38 cellular contexts compared by ENCODE assay signal in the genomic region with DNA sequence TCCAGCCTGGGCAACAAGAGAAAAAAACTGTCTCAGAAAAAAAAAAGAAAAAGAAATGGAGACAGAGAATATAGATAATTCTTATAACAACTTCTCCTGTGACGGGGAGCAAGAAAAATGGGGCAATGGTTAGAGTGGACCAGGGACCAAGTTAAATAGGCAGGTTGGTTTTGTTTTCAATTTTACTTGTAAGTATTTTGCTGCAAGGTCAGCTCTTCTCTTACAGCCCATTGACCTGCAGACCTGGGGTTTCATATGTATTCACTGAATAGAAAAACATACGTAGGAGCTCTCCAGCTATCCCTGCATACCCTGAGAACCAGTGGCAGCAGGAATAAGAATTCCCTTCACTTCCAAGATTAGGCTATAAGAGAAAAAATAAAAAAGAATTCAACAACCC. TPM values are rescaled to one million over a fixed set of nuclear protein-coding genes. Genes with fewer than 3 reads are reported as not detected.
DNase-seq lines count a peak whose midpoint lies in the region; ATAC-seq and TF ChIP-seq lines count a peak whose summit lies in the region.
"Had no signal": no experiment of that assay in that cellular context is flagged by ENCODE, and none has a peak within 500 bp of the region (broad histone marks: within the 10 kb centered on the region; RNA-seq: fewer than 3 reads in every experiment).

No MANE protein-coding gene starts in this region.

- H3K27me3 Mint-ChIP-seq in T-helper 2 cell treated with Interferon-gamma antibody and Interleukin-4, amounts not matched to agents 5 μg/mL and 100 μg/mL, for 36 hours (ENCODE audit: low read depth): no peaks in the 10 kb centered on the region
- no peaks in the 10 kb centered on the region for H3K27me3 Mint-ChIP-seq in activated T-helper 1 cell treated with anti-CD3 and anti-CD28 coated beads, Interleukin-12 subunit alpha, Interleukin-12 subunit beta, Interleukin-2, Interleukin-4 antibody, amounts not matched to agents 30 ng/mL and 10 ng/mL and 1 ng/mL, durations not matched to agents 14 hours and 24 hours and 36 hours (ENCODE audit: insufficient read depth)
- H3K27me3 Mint-ChIP-seq: progenitor cell of endocrine pancreas; stimulated activated naive B cell treated with anti-CD40 and anti-IgM and Interleukin-4, amounts not matched to agents 10 μg/mL and 1 μg/mL and 100 μg/mL, for 72 hours had no signal

- POLR2A ChIA-PET in GM10248 (lab: Yijun Ruan, JAX): no interaction called here

- DNase-seq in T-helper 2 cell treated with Interferon-gamma antibody and Interleukin-4, amounts not matched to agents 5 μg/mL and 100 μg/mL, for 36 hours (ENCODE audit: low spot score): no peak
- DNase-seq in T-helper 2 cell (no peak), GM10248 (ENCODE audit: extremely low spot score) (peak; percentile 43), GM20000 (ENCODE audit: low spot score) (peak; percentile 36), DMS79 (lab: John Stamatoyannopoulos, UW) (no peak), foreskin melanocyte (no peak)
- DNase-seq in activated T-helper 1 cell treated with anti-CD3 and anti-CD28 coated beads, Interleukin-12 subunit alpha, Interleukin-12 subunit beta, Interleukin-2, Interleukin-4 antibody, amounts not matched to agents 30 ng/mL and 10 ng/mL and 1 ng/mL, durations not matched to agents 14 hours and 24 hours and 36 hours (ENCODE audit: low spot score): no peak
- DNase-seq: 8988T; activated CD4-positive, alpha-beta T cell treated with anti-CD3 and anti-CD28 coated beads for 48 hours; activated CD8-positive, alpha-beta memory T cell treated with anti-CD3 and anti-CD28 coated beads, Interleukin-2, amount 50 U/mL, for 48 hours; activated gamma-delta T cell treated with Interleukin-2 at 50 U/mL for 16 hours; adrenal gland; brain microvascular endothelial cell; IMR-90; left lung; NCI-H1048; NCI-H1694 treated with DMSO at 0.1 percent for 48 hours; NCI-H2171; NCI-H510A; PC-3; right lobe of liver; SK-N-SH; stimulated activated CD4-positive, alpha-beta T cell treated with anti-CD3 and anti-CD28 coated beads, Interleukin-12 subunit alpha, Interleukin-12 subunit beta, amount 100 ng/mL, for 4 hours; stimulated activated CD4-positive, alpha-beta T cell treated with anti-CD3 and anti-CD28 coated beads, Interleukin-4, amount 100 ng/mL, for 4 hours; stimulated activated naive B cell treated with anti-CD40 and anti-IgM and Interleukin-4, amounts not matched to agents 10 μg/mL and 1 μg/mL and 100 μg/mL, for 72 hours; T-helper 9 cell; WERI-Rb-1 had no signal

- H3K9me3 Mint-ChIP-seq in T-helper 2 cell treated with Interferon-gamma antibody and Interleukin-4, amounts not matched to agents 5 μg/mL and 100 μg/mL, for 36 hours: no peaks in the 10 kb centered on the region
- no peaks in the 10 kb centered on the region for H3K9me3 Mint-ChIP-seq in activated T-helper 1 cell treated with anti-CD3 and anti-CD28 coated beads, Interleukin-12 subunit alpha, Interleukin-12 subunit beta, Interleukin-2, Interleukin-4 antibody, amounts not matched to agents 30 ng/mL and 10 ng/mL and 1 ng/mL, durations not matched to agents 14 hours and 24 hours and 36 hours
- H3K9me3 Mint-ChIP-seq: CD14-positive monocyte; stimulated activated naive B cell treated with anti-CD40 and anti-IgM and Interleukin-4, amounts not matched to agents 10 μg/mL and 1 μg/mL and 100 μg/mL, for 72 hours had no signal

- TF ChIP-seq CTCF in GM10248 (IDR thresholded peaks at IDR 0.05; ENCODE audit: control extremely low read depth, extremely low read depth, low read depth, missing control alignments): no peak
- TF ChIP-seq CTCF in GM20000 (IDR thresholded peaks at IDR 0.05; ENCODE audit: extremely low read depth, missing control alignments): no peak

- ATAC-seq in GM18909 (IDR thresholded peaks at IDR 0.05; ENCODE audit: poor library complexity, unreplicated experiment): no peak
- ATAC-seq: left lung, PC-3, right lobe of liver had no signal

- H3K4me1 Mint-ChIP-seq in T-helper 2 cell treated with Interferon-gamma antibody and Interleukin-4, amounts not matched to agents 5 μg/mL and 100 μg/mL, for 36 hours (ENCODE audit: low read depth): peaks cover 40% of the 10 kb centered on the region
- peaks cover 55% of the 10 kb centered on the region for H3K4me1 Mint-ChIP-seq in activated T-helper 1 cell treated with anti-CD3 and anti-CD28 coated beads, Interleukin-12 subunit alpha, Interleukin-12 subunit beta, Interleukin-2, Interleukin-4 antibody, amounts not matched to agents 30 ng/mL and 10 ng/mL and 1 ng/mL, durations not matched to agents 14 hours and 24 hours and 36 hours (ENCODE audit: low read depth)
- H3K4me1 Mint-ChIP-seq: CD14-positive monocyte; stimulated activated naive B cell treated with anti-CD40 and anti-IgM and Interleukin-4, amounts not matched to agents 10 μg/mL and 1 μg/mL and 100 μg/mL, for 72 hours had no signal

- H3K27ac Mint-ChIP-seq in T-helper 2 cell treated with Interferon-gamma antibody and Interleukin-4, amounts not matched to agents 5 μg/mL and 100 μg/mL, for 36 hours: peak overlapping the region; percentile 92
- peak overlapping the region; percentile 83 for H3K27ac Mint-ChIP-seq in activated T-helper 1 cell treated with anti-CD3 and anti-CD28 coated beads, Interleukin-12 subunit alpha, Interleukin-12 subunit beta, Interleukin-2, Interleukin-4 antibody, amounts not matched to agents 30 ng/mL and 10 ng/mL and 1 ng/mL, durations not matched to agents 14 hours and 24 hours and 36 hours
- H3K27ac Mint-ChIP-seq: progenitor cell of endocrine pancreas had no signal

- CTCF ChIA-PET in GM10248 (lab: Yijun Ruan, JAX): interaction anchor here (0.7 to 3.6 kb wide), 8 partner anchors 8 to 192 kb away, joined by 3 to 15 read pairs (median 3); no protein-coding TSS in a partner anchor

- intact Hi-C loops in activated T-helper 1 cell treated with anti-CD3 and anti-CD28 coated beads, Interleukin-12 subunit alpha, Interleukin-12 subunit beta, Interleukin-2, Interleukin-4 antibody, amounts not matched to agents 30 ng/mL and 10 ng/mL and 1 ng/mL, durations not matched to agents 14 hours and 24 hours and 36 hours (cut with micrococcal nuclease): no loop called here

- peaks cover 54% of the 10 kb centered on the region for H3K36me3 Mint-ChIP-seq in T-helper 2 cell treated with Interferon-gamma antibody and Interleukin-4, amounts not matched to agents 5 μg/mL and 100 μg/mL, for 36 hours (ENCODE audit: low read depth)
- H3K36me3 Mint-ChIP-seq in activated T-helper 1 cell treated with anti-CD3 and anti-CD28 coated beads, Interleukin-12 subunit alpha, Interleukin-12 subunit beta, Interleukin-2, Interleukin-4 antibody, amounts not matched to agents 30 ng/mL and 10 ng/mL and 1 ng/mL, durations not matched to agents 14 hours and 24 hours and 36 hours (ENCODE audit: low read depth): peaks cover 38% of the 10 kb centered on the region

- peak overlapping the region; percentile 62 for H3K4me3 Mint-ChIP-seq in T-helper 2 cell treated with Interferon-gamma antibody and Interleukin-4, amounts not matched to agents 5 μg/mL and 100 μg/mL, for 36 hours
- H3K4me3 Mint-ChIP-seq in activated T-helper 1 cell treated with anti-CD3 and anti-CD28 coated beads, Interleukin-12 subunit alpha, Interleukin-12 subunit beta, Interleukin-2, Interleukin-4 antibody, amounts not matched to agents 30 ng/mL and 10 ng/mL and 1 ng/mL, durations not matched to agents 14 hours and 24 hours and 36 hours: peak overlapping the region; percentile 31
- H3K4me3 Mint-ChIP-seq: CD14-positive monocyte; stimulated activated naive B cell treated with anti-CD40 and anti-IgM and Interleukin-4, amounts not matched to agents 10 μg/mL and 1 μg/mL and 100 μg/mL, for 72 hours had no signal

RNA-seq across cellular contexts. Expression of gene IL13, which starts 29.2 kb away (rescaled TPM):
- 294 and 308 TPM in 2 replicates for total RNA-seq in activated T-helper 1 cell treated with anti-CD3 and anti-CD28 coated beads, Interleukin-12 subunit alpha, Interleukin-12 subunit beta, Interleukin-2, Interleukin-4 antibody, amounts not matched to agents 30 ng/mL and 10 ng/mL and 1 ng/mL, durations not matched to agents 14 hours and 24 hours and 36 hours
- total RNA-seq: chondrocyte, Daoy, endothelial cell of umbilical vein, glomerular endothelial cell, H4, IMR-90, left lung, mesenteric fat pad, PC-3, progenitor cell of endocrine pancreas, temporal lobe, ureter had no signal

RNA-seq across cellular contexts. Expression of gene IL4, which starts 45.0 kb away (rescaled TPM):
- total RNA-seq in activated T-helper 1 cell treated with anti-CD3 and anti-CD28 coated beads, Interleukin-12 subunit alpha, Interleukin-12 subunit beta, Interleukin-2, Interleukin-4 antibody, amounts not matched to agents 30 ng/mL and 10 ng/mL and 1 ng/mL, durations not matched to agents 14 hours and 24 hours and 36 hours: 56.9 and 57.1 TPM in 2 replicates
- total RNA-seq: adrenal gland, chondrocyte, Daoy, endothelial cell of umbilical vein, glomerular endothelial cell, H4, IMR-90, left lung, mesenteric fat pad, PC-3, progenitor cell of endocrine pancreas, right lobe of liver, temporal lobe, ureter had no signal

Comparison
In these comparisons a context has a peak if more than half of its experiments do, and no peak if none do; other contexts are left out.
1. DNase-seq: peak in GM10248 (single experiment) and GM20000 (single experiment); none in T-helper 2 cell treated with Interferon-gamma antibody and Interleukin-4, amounts not matched to agents 5 μg/mL and 100 μg/mL, for 36 hours (single experiment), T-helper 2 cell (0 of 5), activated T-helper 1 cell treated with anti-CD3 and anti-CD28 coated beads, Interleukin-12 subunit alpha, Interleukin-12 subunit beta, Interleukin-2, Interleukin-4 antibody, amounts not matched to agents 30 ng/mL and 10 ng/mL and 1 ng/mL, durations not matched to agents 14 hours and 24 hours and 36 hours (single experiment), DMS79 (single experiment) and foreskin melanocyte (single experiment).